In the genomic region with DNA sequence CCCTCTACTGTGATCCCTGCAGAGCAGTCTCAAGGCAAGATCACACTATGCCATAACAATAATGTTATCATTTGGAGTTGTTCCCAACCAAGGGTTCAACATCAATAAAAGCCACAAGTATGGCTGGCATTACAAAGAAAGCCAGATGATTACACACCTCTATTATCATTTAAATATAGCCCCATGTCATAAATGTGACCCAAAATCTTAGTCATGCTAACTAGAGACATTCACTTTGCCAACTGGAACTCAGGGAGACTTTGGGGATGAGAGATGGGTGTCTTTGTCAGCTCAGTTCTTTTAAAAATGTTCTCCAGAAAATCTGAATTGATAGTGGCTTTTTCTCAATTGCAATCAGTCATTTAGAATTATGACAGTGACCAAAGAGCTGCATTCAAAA, we compare ENCODE assay signal across 16 cellular contexts. TPM values are rescaled to one million over a fixed set of nuclear protein-coding genes. Genes with fewer than 3 reads are reported as not detected.
A peak's percentile ranks its signal among the peaks of the same experiment; 100 is the strongest.
DNase-seq lines count a peak whose midpoint lies in the region; ATAC-seq, FAIRE-seq and TF ChIP-seq lines count a peak whose summit lies in the region.
"Had no signal": no experiment of that assay in that cellular context is flagged by ENCODE, and none has a peak within 500 bp of the region (broad histone marks: within the 10 kb centered on the region; RNA-seq: fewer than 3 reads in every experiment).

No MANE protein-coding gene starts in this region.

- DNase-seq in HepG2 (ENCODE audit: low spot score) (no peak), right lobe of liver (no peak), T-helper 17 cell (no peak), left colon (no peak), WERI-Rb-1 (no peak), dedifferentiated amniotic fluid mesenchymal stem cell (ENCODE audit: extremely low spot score) (no peak), Peyer's patch (no peak)
- DNase-seq: ACHN, Caco-2, EL, H7, NCI-H1048, NCI-H2107, NCI-H446, SJCRH30 had no signal

- H3K36me3 ChIP-seq in HepG2 (replicated peaks in 1 of 2; ENCODE audit: control insufficient read depth in 1 of 2, insufficient read depth in 2 of 2, low read length in 2 of 2) (no peaks in the 10 kb centered on the region; a peak in 1 of 5 replicates), right lobe of liver (peaks cover 0 to 6% (median 4%) of the 10 kb centered on the region in 4 donors), WERI-Rb-1 (no peaks in the 10 kb centered on the region), Peyer's patch (no peaks in the 10 kb centered on the region)
- H3K36me3 ChIP-seq: SJCRH30 had no signal

- H3K27ac ChIP-seq in HepG2 (ENCODE audit: extremely low read length, insufficient read depth, low read length) (no peak overlapping the region), right lobe of liver (no peak overlapping the region), WERI-Rb-1 (no peak overlapping the region), Peyer's patch (no peak overlapping the region)
- H3K27ac ChIP-seq: RWPE1, SJCRH30 had no signal

- peak; percentile 55 for FAIRE-seq in HepG2 (lab: Jason Lieb, UNC)

- peaks cover 7% of the 10 kb centered on the region for H3K36me3 Mint-ChIP-seq in T-helper 17 cell (ENCODE audit: low read depth)

- H3K4me3 Mint-ChIP-seq in T-helper 17 cell: no peak overlapping the region

- POLR2A ChIA-PET in HepG2 (lab: Yijun Ruan, JAX): no interaction called here

- intact Hi-C loops in HepG2 (cut with micrococcal nuclease; ENCODE audit: unreplicated experiment) (loop anchor here (1.0 kb wide), 1 partner anchor 159 kb away; no protein-coding TSS in a partner anchor), right lobe of liver (cut with DNase I) (loop anchor here (10.0 kb wide), 1 partner anchor 159 kb away; no protein-coding TSS in a partner anchor), left colon (cut with DNase I, micrococcal nuclease) (loop anchor here in 1 of 2 donors (10.0 kb wide), 1 partner anchor 159 kb away; no protein-coding TSS in a partner anchor)

- TF ChIP-seq EP300 in HepG2 (IDR thresholded peaks at IDR 0.05; ENCODE audit: low read depth in 2 of 2, low read length in 2 of 2) (no peak), HepG2 (CRISPR knock-in tag; IDR thresholded peaks at IDR 0.05; ENCODE audit: borderline replicate concordance) (no peak)

- H3K4me1 ChIP-seq in HepG2 (ENCODE audit: insufficient read depth, low read length) (no peaks in the 10 kb centered on the region), right lobe of liver (peaks cover 0 to 12% (median 2%) of the 10 kb centered on the region in 4 donors), Peyer's patch (no peaks in the 10 kb centered on the region)
- H3K4me1 ChIP-seq: Caco-2, SJCRH30 had no signal

- H3K27ac Mint-ChIP-seq in T-helper 17 cell: peak overlapping the region; percentile 43

- H3K9ac ChIP-seq in HepG2 (ENCODE audit: insufficient read depth, low read depth, low read length): no peak overlapping the region

- TF ChIP-seq POLR2A in HepG2 (IDR thresholded peaks at IDR 0.05; ENCODE audit: insufficient read depth in 1 of 2, low read depth in 2 of 2, low read length in 2 of 2) (no peak), right lobe of liver (IDR thresholded peaks at IDR 0.05) (no peak), Peyer's patch (IDR thresholded peaks at IDR 0.05) (no peak)

- CTCF ChIA-PET in HepG2 (lab: Yijun Ruan, JAX; ENCODE audit: low intra/inter-chr PET ratio, low total read pairs): interaction anchor here (1.0 to 4.0 kb wide), 3 partner anchors 156 to 195 kb away, joined by 3 to 95 read pairs (median 5); no protein-coding TSS in a partner anchor

- H4K20me1 ChIP-seq in HepG2 (ENCODE audit: insufficient read depth, low read length): peaks cover 10% of the 10 kb centered on the region

- no peak for TF ChIP-seq RAD21 in HepG2 (CRISPR knock-in tag; IDR thresholded peaks at IDR 0.05)

- no peaks in the 10 kb centered on the region for H3K9me3 ChIP-seq in HepG2 (ENCODE audit: low read length)
- H3K9me3 ChIP-seq in right lobe of liver: no peaks in the 10 kb centered on the region
- no peaks in the 10 kb centered on the region for H3K9me3 ChIP-seq in T-helper 17 cell (ENCODE audit: control insufficient read depth, low read length, poor library complexity, severe bottlenecking)
- H3K9me3 ChIP-seq in WERI-Rb-1 (ENCODE audit: severe bottlenecking): no peaks in the 10 kb centered on the region
- no peaks in the 10 kb centered on the region for H3K9me3 ChIP-seq in Peyer's patch
- H3K9me3 ChIP-seq: Caco-2, SJCRH30 had no signal

- H3K27me3 ChIP-seq in HepG2 (ENCODE audit: control insufficient read depth in 1 of 2, insufficient read depth in 2 of 2, low read length in 2 of 2) (no peaks in the 10 kb centered on the region), right lobe of liver (no peaks in the 10 kb centered on the region), WERI-Rb-1 (ENCODE audit: insufficient read depth, low read depth, severe bottlenecking) (no peaks in the 10 kb centered on the region), Peyer's patch (no peaks in the 10 kb centered on the region)
- H3K27me3 ChIP-seq: SJCRH30 had no signal

- TF ChIP-seq CTCF in HepG2 (CRISPR knock-in tag; IDR thresholded peaks at IDR 0.05) (no peak), right lobe of liver (IDR thresholded peaks at IDR 0.05) (no peak), WERI-Rb-1 (IDR thresholded peaks at IDR 0.05; ENCODE audit: low read depth, low read length) (no peak), Peyer's patch (IDR thresholded peaks at IDR 0.05) (no peak)

- no peak for ATAC-seq in HepG2
- no peak for ATAC-seq in right lobe of liver
- no peak for ATAC-seq in T-helper 17 cell
- peak; percentile 40 for ATAC-seq in left colon

- peaks cover 35% of the 10 kb centered on the region for H3K4me1 Mint-ChIP-seq in T-helper 17 cell

- no peaks in the 10 kb centered on the region for H3K79me2 ChIP-seq in HepG2 (ENCODE audit: insufficient read depth, low read length)

- no peak overlapping the region for H2AFZ ChIP-seq in HepG2 (ENCODE audit: low read length)

- no peak overlapping the region for H3K4me3 ChIP-seq in HepG2 (replicated peaks in 1 of 3; ENCODE audit: insufficient read depth in 1 of 3, low read depth in 2 of 3, low read length in 3 of 3)
- H3K4me3 ChIP-seq in right lobe of liver: no peak overlapping the region
- no peak overlapping the region for H3K4me3 ChIP-seq in WERI-Rb-1 (ENCODE audit: low read depth, low read length)
- no peak overlapping the region for H3K4me3 ChIP-seq in Peyer's patch
- H3K4me3 ChIP-seq: SJCRH30 had no signal

- no TSS peak for BruUV-seq in HepG2 (replicated peaks; lab: Mats Ljungman, UMichigan)

- in situ Hi-C loops in HepG2 (cut with HindIII; ENCODE audit: extremely low pct_ligation_motif_present, low pct_unique_long_range_greater_than_20kb): no loop called here

- no peaks in the 10 kb centered on the region for H3K27me3 Mint-ChIP-seq in T-helper 17 cell

- H3K4me2 ChIP-seq in HepG2 (ENCODE audit: low read depth, low read length): no peak overlapping the region

TF ChIP-seq in HepG2, 621 proteins besides CTCF, POLR2A, EP300 and RAD21 (continues in another document):
- TF ChIP-seq, protein P1, sequence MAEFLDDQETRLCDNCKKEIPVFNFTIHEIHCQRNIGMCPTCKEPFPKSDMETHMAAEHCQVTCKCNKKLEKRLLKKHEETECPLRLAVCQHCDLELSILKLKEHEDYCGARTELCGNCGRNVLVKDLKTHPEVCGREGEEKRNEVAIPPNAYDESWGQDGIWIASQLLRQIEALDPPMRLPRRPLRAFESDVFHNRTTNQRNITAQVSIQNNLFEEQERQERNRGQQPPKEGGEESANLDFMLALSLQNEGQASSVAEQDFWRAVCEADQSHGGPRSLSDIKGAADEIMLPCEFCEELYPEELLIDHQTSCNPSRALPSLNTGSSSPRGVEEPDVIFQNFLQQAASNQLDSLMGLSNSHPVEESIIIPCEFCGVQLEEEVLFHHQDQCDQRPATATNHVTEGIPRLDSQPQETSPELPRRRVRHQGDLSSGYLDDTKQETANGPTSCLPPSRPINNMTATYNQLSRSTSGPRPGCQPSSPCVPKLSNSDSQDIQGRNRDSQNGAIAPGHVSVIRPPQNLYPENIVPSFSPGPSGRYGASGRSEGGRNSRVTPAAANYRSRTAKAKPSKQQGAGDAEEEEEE (CRISPR knock-in tag; IDR thresholded peaks at IDR 0.05; ENCODE audit: borderline replicate concordance): no peak
- no peak for TF ChIP-seq ZNF766 (CRISPR knock-in tag; IDR thresholded peaks at IDR 0.05; ENCODE audit: borderline replicate concordance)

RNA-seq across cellular contexts. Expression of gene RALGAPA2, which starts 46.5 kb away (rescaled TPM):
- 17.7 and 18.3 TPM in 2 replicates for total RNA-seq in HepG2 (2016; rRNA removed; fragmentation: Illumina TruSeq; extraction: Trizol)
- 3.1 and 4.5 TPM in 2 replicates for total RNA-seq in HepG2 (2016; cell fraction: cytosol; rRNA removed; fragmentation: Illumina TruSeq; extraction: Trizol; ENCODE audit: low read depth)
- total RNA-seq in HepG2 (2016; cell fraction: insoluble cytoplasmic fraction; rRNA removed; fragmentation: Illumina TruSeq; extraction: Trizol): 16.3 and 18.8 TPM in 2 replicates
- total RNA-seq in HepG2 (2016; cell fraction: membrane; rRNA removed; fragmentation: Illumina TruSeq; extraction: Trizol): 6.5 and 7.8 TPM in 2 replicates
- 29.6 and 31.7 TPM in 2 replicates for total RNA-seq in HepG2 (2016; cell fraction: nucleus; rRNA removed; fragmentation: Illumina TruSeq; extraction: Trizol)
- polyA plus RNA-seq in HepG2 (2011; rRNA removed): 13.8 and 15.7 TPM in 2 replicates
- 8.0 and 13.3 TPM in 2 replicates for polyA plus RNA-seq in HepG2 (2011; cell fraction: cytosol; rRNA removed)
- polyA plus RNA-seq in HepG2 (2011; cell fraction: nucleus; rRNA removed): 38.4 and 38.5 TPM in 2 replicates
- 18.4 and 27.5 TPM in 2 replicates for polyA plus RNA-seq in HepG2 (2012)
- polyA plus RNA-seq in HepG2 (2016; cell fraction: cytosol; fragmentation: Illumina TruSeq; extraction: Trizol; ENCODE audit: low read depth): 0.49 and 0.67 TPM in 2 replicates
- 8.9 and 11.7 TPM in 2 replicates for polyA plus RNA-seq in HepG2 (2016; cell fraction: insoluble cytoplasmic fraction; fragmentation: Illumina TruSeq; extraction: Trizol; ENCODE audit: low read depth)
- 1.2 and 1.7 TPM in 2 replicates for polyA plus RNA-seq in HepG2 (2016; cell fraction: membrane; fragmentation: Illumina TruSeq; extraction: Trizol; ENCODE audit: low read depth)
- polyA plus RNA-seq in HepG2 (2016; cell fraction: nucleus; fragmentation: Illumina TruSeq; extraction: Trizol; ENCODE audit: insufficient read depth, low read depth): 17.2 and 18.1 TPM in 2 replicates
- polyA minus RNA-seq in HepG2 (2011; rRNA and poly(A)+ RNA removed; ENCODE audit: low replicate concordance): 7.3 and 40.9 TPM in 2 replicates
- 20.8 and 29.0 TPM in 2 replicates for polyA minus RNA-seq in HepG2 (2011; cell fraction: cytosol; rRNA and poly(A)+ RNA removed)
- polyA minus RNA-seq in HepG2 (2011; cell fraction: nucleus; rRNA and poly(A)+ RNA removed): 158 and 172 TPM in 2 replicates
- total RNA-seq in right lobe of liver: 10 to 100 TPM; 38.3 to 76.7 (median 62.7) TPM
- 10 to 100 TPM; 27.8 to 29.5 TPM for total RNA-seq in T-helper 17 cell
- total RNA-seq in left colon: 10 to 100 TPM; 55.5 to 80.0 TPM
- total RNA-seq in Peyer's patch: 10 to 100 TPM; 54.3 to 67.6 (median 60.3) TPM
